ENCODE assay signal across 21 cellular contexts in the genomic region with DNA sequence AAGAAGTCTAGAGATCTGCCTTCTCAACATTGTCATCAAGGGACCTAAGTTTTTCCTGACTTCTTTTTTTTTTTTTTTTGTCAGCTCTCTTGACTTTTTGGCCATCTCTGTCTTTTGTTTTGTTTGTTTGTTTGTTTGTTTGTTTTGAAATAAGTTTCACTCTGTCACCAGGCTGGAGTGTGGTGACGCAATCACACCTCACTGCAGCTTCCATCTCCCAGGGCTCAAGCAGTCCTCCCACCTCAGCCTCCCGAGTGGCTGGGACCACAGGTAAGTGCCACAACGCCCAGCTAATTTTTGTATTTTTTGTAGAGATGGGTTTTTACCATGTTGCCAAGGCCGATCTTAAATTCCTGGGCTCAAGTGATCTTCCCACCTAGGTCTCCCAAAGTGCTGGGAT.
"Had no signal": no experiment of that assay in that cellular context is flagged by ENCODE, and none has a peak within 500 bp of the region (broad histone marks: within the 10 kb centered on the region; RNA-seq: fewer than 3 reads in every experiment).

No MANE protein-coding gene starts in this region.

- H3K27me3 ChIP-seq: colonic mucosa, dorsolateral prefrontal cortex, heart left ventricle, stomach had no signal

- FAIRE-seq: endometrium, frontal cortex, small intestine, urothelium cell line had no signal

- DNase-seq: colonic mucosa; dorsolateral prefrontal cortex; effector memory CD4-positive, alpha-beta T cell; heart left ventricle; hippocampal formation; left colon; left ventricle myocardium superior; mesendoderm; naive B cell; posterior cingulate gyrus; small intestine; stimulated activated CD4-positive, alpha-beta T cell treated with anti-CD3 and anti-CD28 coated beads, Interleukin-12 subunit alpha, Interleukin-12 subunit beta, amount 100 ng/mL, for 4 hours; stimulated activated naive CD4-positive, alpha-beta T cell; stomach; substantia nigra had no signal

- H3K27ac Mint-ChIP-seq: type B pancreatic cell had no signal

- H3K4me1 ChIP-seq: colonic mucosa had no signal

- H3K4me3 ChIP-seq: colonic mucosa, dorsolateral prefrontal cortex, heart left ventricle, lung, stomach had no signal

- H3K36me3 ChIP-seq: colonic mucosa had no signal

- H3K27ac ChIP-seq: colonic mucosa, dorsolateral prefrontal cortex, heart left ventricle, stomach had no signal

- H3K9me3 ChIP-seq: colonic mucosa, stomach had no signal

- H3K27me3 Mint-ChIP-seq: naive B cell, type B pancreatic cell had no signal

- ATAC-seq: esophagus mucosa, heart left ventricle, left colon, left ventricle myocardium superior had no signal

- H3K4me3 Mint-ChIP-seq: type B pancreatic cell had no signal
